1 cellular context compared by ENCODE assay signal in genomic region chr14:61535470-61535869, GRCh38.
TF ChIP-seq lines count a peak whose summit lies in the region.

No MANE protein-coding gene starts in this region.

TF ChIP-seq in H1, 55 proteins besides CTCF, POLR2A, EP300 and RAD21 (continued from another document):
- TF ChIP-seq, protein P1, sequence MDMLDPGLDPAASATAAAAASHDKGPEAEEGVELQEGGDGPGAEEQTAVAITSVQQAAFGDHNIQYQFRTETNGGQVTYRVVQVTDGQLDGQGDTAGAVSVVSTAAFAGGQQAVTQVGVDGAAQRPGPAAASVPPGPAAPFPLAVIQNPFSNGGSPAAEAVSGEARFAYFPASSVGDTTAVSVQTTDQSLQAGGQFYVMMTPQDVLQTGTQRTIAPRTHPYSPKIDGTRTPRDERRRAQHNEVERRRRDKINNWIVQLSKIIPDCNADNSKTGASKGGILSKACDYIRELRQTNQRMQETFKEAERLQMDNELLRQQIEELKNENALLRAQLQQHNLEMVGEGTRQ (IDR thresholded peaks at IDR 0.05; ENCODE audit: low read length), result no peak
- TF ChIP-seq, protein P2, sequence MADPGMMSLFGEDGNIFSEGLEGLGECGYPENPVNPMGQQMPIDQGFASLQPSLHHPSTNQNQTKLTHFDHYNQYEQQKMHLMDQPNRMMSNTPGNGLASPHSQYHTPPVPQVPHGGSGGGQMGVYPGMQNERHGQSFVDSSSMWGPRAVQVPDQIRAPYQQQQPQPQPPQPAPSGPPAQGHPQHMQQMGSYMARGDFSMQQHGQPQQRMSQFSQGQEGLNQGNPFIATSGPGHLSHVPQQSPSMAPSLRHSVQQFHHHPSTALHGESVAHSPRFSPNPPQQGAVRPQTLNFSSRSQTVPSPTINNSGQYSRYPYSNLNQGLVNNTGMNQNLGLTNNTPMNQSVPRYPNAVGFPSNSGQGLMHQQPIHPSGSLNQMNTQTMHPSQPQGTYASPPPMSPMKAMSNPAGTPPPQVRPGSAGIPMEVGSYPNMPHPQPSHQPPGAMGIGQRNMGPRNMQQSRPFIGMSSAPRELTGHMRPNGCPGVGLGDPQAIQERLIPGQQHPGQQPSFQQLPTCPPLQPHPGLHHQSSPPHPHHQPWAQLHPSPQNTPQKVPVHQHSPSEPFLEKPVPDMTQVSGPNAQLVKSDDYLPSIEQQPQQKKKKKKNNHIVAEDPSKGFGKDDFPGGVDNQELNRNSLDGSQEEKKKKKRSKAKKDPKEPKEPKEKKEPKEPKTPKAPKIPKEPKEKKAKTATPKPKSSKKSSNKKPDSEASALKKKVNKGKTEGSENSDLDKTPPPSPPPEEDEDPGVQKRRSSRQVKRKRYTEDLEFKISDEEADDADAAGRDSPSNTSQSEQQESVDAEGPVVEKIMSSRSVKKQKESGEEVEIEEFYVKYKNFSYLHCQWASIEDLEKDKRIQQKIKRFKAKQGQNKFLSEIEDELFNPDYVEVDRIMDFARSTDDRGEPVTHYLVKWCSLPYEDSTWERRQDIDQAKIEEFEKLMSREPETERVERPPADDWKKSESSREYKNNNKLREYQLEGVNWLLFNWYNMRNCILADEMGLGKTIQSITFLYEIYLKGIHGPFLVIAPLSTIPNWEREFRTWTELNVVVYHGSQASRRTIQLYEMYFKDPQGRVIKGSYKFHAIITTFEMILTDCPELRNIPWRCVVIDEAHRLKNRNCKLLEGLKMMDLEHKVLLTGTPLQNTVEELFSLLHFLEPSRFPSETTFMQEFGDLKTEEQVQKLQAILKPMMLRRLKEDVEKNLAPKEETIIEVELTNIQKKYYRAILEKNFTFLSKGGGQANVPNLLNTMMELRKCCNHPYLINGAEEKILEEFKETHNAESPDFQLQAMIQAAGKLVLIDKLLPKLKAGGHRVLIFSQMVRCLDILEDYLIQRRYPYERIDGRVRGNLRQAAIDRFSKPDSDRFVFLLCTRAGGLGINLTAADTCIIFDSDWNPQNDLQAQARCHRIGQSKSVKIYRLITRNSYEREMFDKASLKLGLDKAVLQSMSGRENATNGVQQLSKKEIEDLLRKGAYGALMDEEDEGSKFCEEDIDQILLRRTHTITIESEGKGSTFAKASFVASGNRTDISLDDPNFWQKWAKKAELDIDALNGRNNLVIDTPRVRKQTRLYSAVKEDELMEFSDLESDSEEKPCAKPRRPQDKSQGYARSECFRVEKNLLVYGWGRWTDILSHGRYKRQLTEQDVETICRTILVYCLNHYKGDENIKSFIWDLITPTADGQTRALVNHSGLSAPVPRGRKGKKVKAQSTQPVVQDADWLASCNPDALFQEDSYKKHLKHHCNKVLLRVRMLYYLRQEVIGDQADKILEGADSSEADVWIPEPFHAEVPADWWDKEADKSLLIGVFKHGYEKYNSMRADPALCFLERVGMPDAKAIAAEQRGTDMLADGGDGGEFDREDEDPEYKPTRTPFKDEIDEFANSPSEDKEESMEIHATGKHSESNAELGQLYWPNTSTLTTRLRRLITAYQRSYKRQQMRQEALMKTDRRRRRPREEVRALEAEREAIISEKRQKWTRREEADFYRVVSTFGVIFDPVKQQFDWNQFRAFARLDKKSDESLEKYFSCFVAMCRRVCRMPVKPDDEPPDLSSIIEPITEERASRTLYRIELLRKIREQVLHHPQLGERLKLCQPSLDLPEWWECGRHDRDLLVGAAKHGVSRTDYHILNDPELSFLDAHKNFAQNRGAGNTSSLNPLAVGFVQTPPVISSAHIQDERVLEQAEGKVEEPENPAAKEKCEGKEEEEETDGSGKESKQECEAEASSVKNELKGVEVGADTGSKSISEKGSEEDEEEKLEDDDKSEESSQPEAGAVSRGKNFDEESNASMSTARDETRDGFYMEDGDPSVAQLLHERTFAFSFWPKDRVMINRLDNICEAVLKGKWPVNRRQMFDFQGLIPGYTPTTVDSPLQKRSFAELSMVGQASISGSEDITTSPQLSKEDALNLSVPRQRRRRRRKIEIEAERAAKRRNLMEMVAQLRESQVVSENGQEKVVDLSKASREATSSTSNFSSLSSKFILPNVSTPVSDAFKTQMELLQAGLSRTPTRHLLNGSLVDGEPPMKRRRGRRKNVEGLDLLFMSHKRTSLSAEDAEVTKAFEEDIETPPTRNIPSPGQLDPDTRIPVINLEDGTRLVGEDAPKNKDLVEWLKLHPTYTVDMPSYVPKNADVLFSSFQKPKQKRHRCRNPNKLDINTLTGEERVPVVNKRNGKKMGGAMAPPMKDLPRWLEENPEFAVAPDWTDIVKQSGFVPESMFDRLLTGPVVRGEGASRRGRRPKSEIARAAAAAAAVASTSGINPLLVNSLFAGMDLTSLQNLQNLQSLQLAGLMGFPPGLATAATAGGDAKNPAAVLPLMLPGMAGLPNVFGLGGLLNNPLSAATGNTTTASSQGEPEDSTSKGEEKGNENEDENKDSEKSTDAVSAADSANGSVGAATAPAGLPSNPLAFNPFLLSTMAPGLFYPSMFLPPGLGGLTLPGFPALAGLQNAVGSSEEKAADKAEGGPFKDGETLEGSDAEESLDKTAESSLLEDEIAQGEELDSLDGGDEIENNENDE (IDR thresholded peaks at IDR 0.05; ENCODE audit: insufficient replicate concordance, low read length), result no peak
- no peak for TF ChIP-seq ASH2L (IDR thresholded peaks at IDR 0.05; ENCODE audit: low read length)
- TF ChIP-seq HDAC6 (IDR thresholded peaks at IDR 0.05; ENCODE audit: low read depth, low read length), result no peak
- no peak for TF ChIP-seq FOSL1 (IDR thresholded peaks at IDR 0.05; ENCODE audit: insufficient read depth, low read depth, low read length)
- TF ChIP-seq, protein P3, sequence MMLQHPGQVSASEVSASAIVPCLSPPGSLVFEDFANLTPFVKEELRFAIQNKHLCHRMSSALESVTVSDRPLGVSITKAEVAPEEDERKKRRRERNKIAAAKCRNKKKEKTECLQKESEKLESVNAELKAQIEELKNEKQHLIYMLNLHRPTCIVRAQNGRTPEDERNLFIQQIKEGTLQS (IDR thresholded peaks at IDR 0.05; ENCODE audit: insufficient read depth, low read depth, low read length), result no peak
- no peak for TF ChIP-seq NRF1 (IDR thresholded peaks at IDR 0.05; ENCODE audit: low read depth, low read length)
- TF ChIP-seq CHD1 (IDR thresholded peaks at IDR 0.05; ENCODE audit: low read depth, low read length), result no peak
- TF ChIP-seq, protein P4, sequence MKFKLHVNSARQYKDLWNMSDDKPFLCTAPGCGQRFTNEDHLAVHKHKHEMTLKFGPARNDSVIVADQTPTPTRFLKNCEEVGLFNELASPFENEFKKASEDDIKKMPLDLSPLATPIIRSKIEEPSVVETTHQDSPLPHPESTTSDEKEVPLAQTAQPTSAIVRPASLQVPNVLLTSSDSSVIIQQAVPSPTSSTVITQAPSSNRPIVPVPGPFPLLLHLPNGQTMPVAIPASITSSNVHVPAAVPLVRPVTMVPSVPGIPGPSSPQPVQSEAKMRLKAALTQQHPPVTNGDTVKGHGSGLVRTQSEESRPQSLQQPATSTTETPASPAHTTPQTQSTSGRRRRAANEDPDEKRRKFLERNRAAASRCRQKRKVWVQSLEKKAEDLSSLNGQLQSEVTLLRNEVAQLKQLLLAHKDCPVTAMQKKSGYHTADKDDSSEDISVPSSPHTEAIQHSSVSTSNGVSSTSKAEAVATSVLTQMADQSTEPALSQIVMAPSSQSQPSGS (IDR thresholded peaks at IDR 0.05; ENCODE audit: low read length), result no peak
TF ChIP-seq in H1: peak in this region for 0.
